ENCODE assay signal across 2 cellular contexts in the genomic region with DNA sequence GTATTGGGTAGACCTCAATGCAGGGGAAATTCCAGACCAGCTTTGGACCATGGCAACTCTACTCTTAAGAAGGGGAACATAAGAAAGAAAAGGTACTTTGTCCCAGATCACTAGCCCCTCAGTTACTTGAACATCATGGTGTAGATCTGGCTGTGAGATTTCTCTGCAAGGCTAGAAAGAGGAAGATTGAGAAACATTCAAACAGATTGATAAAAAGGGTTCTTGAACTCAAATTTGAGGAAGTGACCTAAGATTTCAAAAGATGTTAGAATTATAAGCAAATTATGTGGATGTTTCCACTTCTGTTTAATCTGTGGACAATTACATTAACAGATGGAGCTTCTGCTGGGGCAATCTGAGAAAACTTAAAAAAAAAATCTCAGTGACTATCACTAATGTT.
TF ChIP-seq lines count a peak whose summit lies in the region.

No MANE protein-coding gene starts in this region.

TF ChIP-seq in SK-N-SH, 30 proteins besides CTCF, POLR2A, EP300 and RAD21 (continued from another document):
- TF ChIP-seq, protein P1, sequence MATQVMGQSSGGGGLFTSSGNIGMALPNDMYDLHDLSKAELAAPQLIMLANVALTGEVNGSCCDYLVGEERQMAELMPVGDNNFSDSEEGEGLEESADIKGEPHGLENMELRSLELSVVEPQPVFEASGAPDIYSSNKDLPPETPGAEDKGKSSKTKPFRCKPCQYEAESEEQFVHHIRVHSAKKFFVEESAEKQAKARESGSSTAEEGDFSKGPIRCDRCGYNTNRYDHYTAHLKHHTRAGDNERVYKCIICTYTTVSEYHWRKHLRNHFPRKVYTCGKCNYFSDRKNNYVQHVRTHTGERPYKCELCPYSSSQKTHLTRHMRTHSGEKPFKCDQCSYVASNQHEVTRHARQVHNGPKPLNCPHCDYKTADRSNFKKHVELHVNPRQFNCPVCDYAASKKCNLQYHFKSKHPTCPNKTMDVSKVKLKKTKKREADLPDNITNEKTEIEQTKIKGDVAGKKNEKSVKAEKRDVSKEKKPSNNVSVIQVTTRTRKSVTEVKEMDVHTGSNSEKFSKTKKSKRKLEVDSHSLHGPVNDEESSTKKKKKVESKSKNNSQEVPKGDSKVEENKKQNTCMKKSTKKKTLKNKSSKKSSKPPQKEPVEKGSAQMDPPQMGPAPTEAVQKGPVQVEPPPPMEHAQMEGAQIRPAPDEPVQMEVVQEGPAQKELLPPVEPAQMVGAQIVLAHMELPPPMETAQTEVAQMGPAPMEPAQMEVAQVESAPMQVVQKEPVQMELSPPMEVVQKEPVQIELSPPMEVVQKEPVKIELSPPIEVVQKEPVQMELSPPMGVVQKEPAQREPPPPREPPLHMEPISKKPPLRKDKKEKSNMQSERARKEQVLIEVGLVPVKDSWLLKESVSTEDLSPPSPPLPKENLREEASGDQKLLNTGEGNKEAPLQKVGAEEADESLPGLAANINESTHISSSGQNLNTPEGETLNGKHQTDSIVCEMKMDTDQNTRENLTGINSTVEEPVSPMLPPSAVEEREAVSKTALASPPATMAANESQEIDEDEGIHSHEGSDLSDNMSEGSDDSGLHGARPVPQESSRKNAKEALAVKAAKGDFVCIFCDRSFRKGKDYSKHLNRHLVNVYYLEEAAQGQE (IDR thresholded peaks at IDR 0.05; ENCODE audit: low read depth, low read length) = no peak
- no peak for TF ChIP-seq POLR2AphosphoS5 (IDR thresholded peaks at IDR 0.05; ENCODE audit: low read depth, low read length)
- TF ChIP-seq, protein P2, sequence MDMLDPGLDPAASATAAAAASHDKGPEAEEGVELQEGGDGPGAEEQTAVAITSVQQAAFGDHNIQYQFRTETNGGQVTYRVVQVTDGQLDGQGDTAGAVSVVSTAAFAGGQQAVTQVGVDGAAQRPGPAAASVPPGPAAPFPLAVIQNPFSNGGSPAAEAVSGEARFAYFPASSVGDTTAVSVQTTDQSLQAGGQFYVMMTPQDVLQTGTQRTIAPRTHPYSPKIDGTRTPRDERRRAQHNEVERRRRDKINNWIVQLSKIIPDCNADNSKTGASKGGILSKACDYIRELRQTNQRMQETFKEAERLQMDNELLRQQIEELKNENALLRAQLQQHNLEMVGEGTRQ (IDR thresholded peaks at IDR 0.05; ENCODE audit: borderline replicate concordance, low read depth, low read length) = no peak
- TF ChIP-seq, protein P3, sequence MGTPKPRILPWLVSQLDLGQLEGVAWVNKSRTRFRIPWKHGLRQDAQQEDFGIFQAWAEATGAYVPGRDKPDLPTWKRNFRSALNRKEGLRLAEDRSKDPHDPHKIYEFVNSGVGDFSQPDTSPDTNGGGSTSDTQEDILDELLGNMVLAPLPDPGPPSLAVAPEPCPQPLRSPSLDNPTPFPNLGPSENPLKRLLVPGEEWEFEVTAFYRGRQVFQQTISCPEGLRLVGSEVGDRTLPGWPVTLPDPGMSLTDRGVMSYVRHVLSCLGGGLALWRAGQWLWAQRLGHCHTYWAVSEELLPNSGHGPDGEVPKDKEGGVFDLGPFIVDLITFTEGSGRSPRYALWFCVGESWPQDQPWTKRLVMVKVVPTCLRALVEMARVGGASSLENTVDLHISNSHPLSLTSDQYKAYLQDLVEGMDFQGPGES (IDR thresholded peaks at IDR 0.05; ENCODE audit: low read depth, low read length) = no peak
- no peak for TF ChIP-seq YY1 (IDR thresholded peaks at IDR 0.05; ENCODE audit: low read depth)
- TF ChIP-seq, protein P4, sequence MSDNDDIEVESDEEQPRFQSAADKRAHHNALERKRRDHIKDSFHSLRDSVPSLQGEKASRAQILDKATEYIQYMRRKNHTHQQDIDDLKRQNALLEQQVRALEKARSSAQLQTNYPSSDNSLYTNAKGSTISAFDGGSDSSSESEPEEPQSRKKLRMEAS (IDR thresholded peaks at IDR 0.05; ENCODE audit: low read depth) = no peak
- TF ChIP-seq ELF1 (IDR thresholded peaks at IDR 0.05) = no peak
- TF ChIP-seq TEAD4 (IDR thresholded peaks at IDR 0.05; ENCODE audit: borderline replicate concordance, insufficient read depth) = no peak
- TF ChIP-seq GABPA (IDR thresholded peaks at IDR 0.05; ENCODE audit: low read depth) = no peak
- no peak for TF ChIP-seq RFX5 (IDR thresholded peaks at IDR 0.05; ENCODE audit: low read length)
- TF ChIP-seq NFIC (IDR thresholded peaks at IDR 0.05; ENCODE audit: borderline replicate concordance) = no peak
- TF ChIP-seq FOXM1 (IDR thresholded peaks at IDR 0.05; ENCODE audit: low read depth) = no peak
- TF ChIP-seq, protein P5, sequence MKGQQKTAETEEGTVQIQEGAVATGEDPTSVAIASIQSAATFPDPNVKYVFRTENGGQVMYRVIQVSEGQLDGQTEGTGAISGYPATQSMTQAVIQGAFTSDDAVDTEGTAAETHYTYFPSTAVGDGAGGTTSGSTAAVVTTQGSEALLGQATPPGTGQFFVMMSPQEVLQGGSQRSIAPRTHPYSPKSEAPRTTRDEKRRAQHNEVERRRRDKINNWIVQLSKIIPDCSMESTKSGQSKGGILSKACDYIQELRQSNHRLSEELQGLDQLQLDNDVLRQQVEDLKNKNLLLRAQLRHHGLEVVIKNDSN (IDR thresholded peaks at IDR 0.05; ENCODE audit: borderline replicate concordance, low read depth) = no peak
- no peak for TF ChIP-seq MXI1 (IDR thresholded peaks at IDR 0.05; ENCODE audit: low read depth, low read length)
- no peak for TF ChIP-seq RCOR1 (IDR thresholded peaks at IDR 0.05; ENCODE audit: low read length)
- TF ChIP-seq JUND (IDR thresholded peaks at IDR 0.05) = no peak

TF ChIP-seq in SK-N-SH treated with all-trans-retinoic acid at 6 μM for 48 hours, 23 proteins besides CTCF, POLR2A, EP300 and RAD21 (continued from another document):
- TF ChIP-seq, protein P6, sequence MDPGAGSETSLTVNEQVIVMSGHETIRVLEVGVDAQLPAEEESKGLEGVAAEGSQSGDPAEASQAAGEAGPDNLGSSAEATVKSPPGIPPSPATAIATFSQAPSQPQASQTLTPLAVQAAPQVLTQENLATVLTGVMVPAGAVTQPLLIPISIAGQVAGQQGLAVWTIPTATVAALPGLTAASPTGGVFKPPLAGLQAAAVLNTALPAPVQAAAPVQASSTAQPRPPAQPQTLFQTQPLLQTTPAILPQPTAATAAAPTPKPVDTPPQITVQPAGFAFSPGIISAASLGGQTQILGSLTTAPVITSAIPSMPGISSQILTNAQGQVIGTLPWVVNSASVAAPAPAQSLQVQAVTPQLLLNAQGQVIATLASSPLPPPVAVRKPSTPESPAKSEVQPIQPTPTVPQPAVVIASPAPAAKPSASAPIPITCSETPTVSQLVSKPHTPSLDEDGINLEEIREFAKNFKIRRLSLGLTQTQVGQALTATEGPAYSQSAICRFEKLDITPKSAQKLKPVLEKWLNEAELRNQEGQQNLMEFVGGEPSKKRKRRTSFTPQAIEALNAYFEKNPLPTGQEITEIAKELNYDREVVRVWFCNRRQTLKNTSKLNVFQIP (CRISPR knock-in tag; IDR thresholded peaks at IDR 0.05; ENCODE audit: borderline replicate concordance, low read depth) = no peak
- TF ChIP-seq ARNTL (CRISPR knock-in tag; IDR thresholded peaks at IDR 0.05; ENCODE audit: borderline replicate concordance, low read depth) = no peak
